31 cellular contexts compared by ENCODE assay signal in the genomic region with DNA sequence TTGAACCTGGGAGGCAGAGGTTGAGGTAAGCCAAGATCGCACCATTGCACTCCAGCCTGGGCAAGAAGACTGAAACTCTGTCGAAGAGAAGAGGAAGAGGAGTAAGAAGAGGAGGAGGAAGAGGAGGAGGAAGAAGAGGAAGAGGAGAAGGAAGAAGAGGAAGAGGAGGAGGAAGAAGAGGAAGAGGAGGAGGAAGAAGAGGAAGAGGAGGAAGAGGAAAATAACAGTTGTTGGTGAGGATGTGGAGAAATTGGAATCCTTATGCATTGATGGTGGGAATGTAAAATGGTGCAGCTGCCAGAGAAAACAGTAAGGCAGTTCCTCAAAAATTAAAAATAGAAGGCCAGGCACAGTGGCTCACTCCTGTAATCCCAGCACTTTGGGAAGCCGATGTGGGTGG. TPM values are rescaled to one million over a fixed set of nuclear protein-coding genes. Genes with fewer than 3 reads are reported as not detected.
"Had no signal": no experiment of that assay in that cellular context is flagged by ENCODE, and none has a peak within 500 bp of the region (broad histone marks: within the 10 kb centered on the region; RNA-seq: fewer than 3 reads in every experiment).

No MANE protein-coding gene starts in this region.

- DNase-seq: colonic mucosa; effector CD8-positive, alpha-beta T cell; kidney; left lung; mesenchymal stem cell; mucosa of descending colon; naive B cell; nucleus accumbens; right cardiac atrium; stimulated activated CD4-positive, alpha-beta T cell treated with anti-CD3 and anti-CD28 coated beads, Interleukin-2, amount 100 ng/mL, for 24 hours; stimulated activated CD4-positive, alpha-beta T cell treated with anti-CD3 and anti-CD28 coated beads, Interleukin-4, amount 100 ng/mL, for 24 hours; upper lobe of left lung had no signal

- H3K9me3 ChIP-seq: colonic mucosa, esophagus muscularis mucosa, gastroesophageal sphincter, heart left ventricle, left lung, mucosa of descending colon, prostate gland, sigmoid colon, thoracic aorta, tibial nerve, upper lobe of left lung had no signal

- ATAC-seq: foreskin keratinocyte; gastroesophageal sphincter; heart left ventricle; left lung; mucosa of descending colon; natural killer cell treated with Interleukin-12 subunit alpha and Interleukin-12 subunit beta and Interleukin-15 and Interleukin-18, amount 100 ng/mL, for 72 hours; right cardiac atrium; stimulated activated effector memory CD8-positive, alpha-beta T cell treated with anti-CD3 and anti-CD28 coated beads, Interleukin-12 subunit alpha, Interleukin-12 subunit beta, amount 100 ng/mL, for 72 hours had no signal

- H3K27ac ChIP-seq: colonic mucosa, esophagus muscularis mucosa, foreskin keratinocyte, gastroesophageal sphincter, heart left ventricle, hepatocyte, left lung, neural progenitor cell, prostate gland, sigmoid colon, thoracic aorta, tibial nerve, upper lobe of left lung had no signal

- H3K27ac Mint-ChIP-seq: mesothelial cell of epicardium; neural progenitor cell; stimulated activated effector memory CD8-positive, alpha-beta T cell treated with anti-CD3 and anti-CD28 coated beads, Interleukin-12 subunit alpha, Interleukin-12 subunit beta, amount 100 ng/mL, for 72 hours; stimulated activated naive CD8-positive, alpha-beta T cell treated with anti-CD3 and anti-CD28 coated beads, Interleukin-15, Interleukin-2, amounts not matched to agents 100 ng/mL and 50 ng/mL, for 24 hours had no signal

- H3K36me3 Mint-ChIP-seq: mesothelial cell of epicardium; naive B cell; natural killer cell treated with Interleukin-12 subunit alpha and Interleukin-12 subunit beta and Interleukin-15 and Interleukin-18, amount 100 ng/mL, for 72 hours; neural progenitor cell had no signal

- H2AFZ ChIP-seq: hepatocyte, neural progenitor cell had no signal

- H3K79me2 ChIP-seq: hepatocyte had no signal

- H3K4me3 Mint-ChIP-seq: dendritic cell treated with granulocyte-macrophage colony-stimulating factor and Interleukin-4, amounts not matched to agents 40 ng/mL and 50 ng/mL, for 4 days; mesothelial cell of epicardium; natural killer cell treated with Interleukin-12 subunit alpha and Interleukin-12 subunit beta and Interleukin-15 and Interleukin-18, amount 100 ng/mL, for 72 hours; neural progenitor cell; stimulated activated effector memory CD8-positive, alpha-beta T cell treated with anti-CD3 and anti-CD28 coated beads, Interleukin-12 subunit alpha, Interleukin-12 subunit beta, amount 100 ng/mL, for 72 hours; stimulated activated naive CD8-positive, alpha-beta T cell treated with anti-CD3 and anti-CD28 coated beads, Interleukin-15, Interleukin-2, amounts not matched to agents 100 ng/mL and 50 ng/mL, for 24 hours had no signal

- H3K4me1 ChIP-seq: colonic mucosa, esophagus muscularis mucosa, foreskin keratinocyte, gastroesophageal sphincter, neural progenitor cell, prostate gland, tibial nerve had no signal

- H3K36me3 ChIP-seq: colonic mucosa, gastroesophageal sphincter, heart left ventricle, left lung, neural progenitor cell, prostate gland, sigmoid colon, thoracic aorta, tibial nerve, upper lobe of left lung had no signal

- H3K9me3 Mint-ChIP-seq: dendritic cell treated with granulocyte-macrophage colony-stimulating factor and Interleukin-4, amounts not matched to agents 40 ng/mL and 50 ng/mL, for 4 days; mesothelial cell of epicardium; naive B cell; natural killer cell treated with Interleukin-12 subunit alpha and Interleukin-12 subunit beta and Interleukin-15 and Interleukin-18, amount 100 ng/mL, for 72 hours; neural progenitor cell; stimulated activated effector memory CD8-positive, alpha-beta T cell treated with anti-CD3 and anti-CD28 coated beads, Interleukin-12 subunit alpha, Interleukin-12 subunit beta, amount 100 ng/mL, for 72 hours; stimulated activated naive CD8-positive, alpha-beta T cell treated with anti-CD3 and anti-CD28 coated beads, Interleukin-15, Interleukin-2, amounts not matched to agents 100 ng/mL and 50 ng/mL, for 24 hours had no signal

- H3K27me3 Mint-ChIP-seq: dendritic cell treated with granulocyte-macrophage colony-stimulating factor and Interleukin-4, amounts not matched to agents 40 ng/mL and 50 ng/mL, for 4 days had no signal

- H3K4me2 ChIP-seq: hepatocyte, neural progenitor cell had no signal

- H3K4me3 ChIP-seq: colonic mucosa, esophagus muscularis mucosa, gastroesophageal sphincter, heart left ventricle, hepatocyte, left lung, mucosa of descending colon, neural progenitor cell, prostate gland, sigmoid colon, thoracic aorta, tibial nerve, upper lobe of left lung had no signal

RNA-seq across cellular contexts. Expression of gene NMUR1, which starts 57.4 kb away (rescaled TPM):
- total RNA-seq: endothelial cell of umbilical vein, epithelial cell of proximal tubule, foreskin keratinocyte, lung microvascular endothelial cell, osteocyte had no signal
